ENCODE assay signal across 9 cellular contexts in genomic region chr12:132145334-132145733, GRCh38. TPM values are rescaled to one million over a fixed set of nuclear protein-coding genes. Genes with fewer than 3 reads are reported as not detected.
A peak's percentile ranks its signal among the peaks of the same experiment; 100 is the strongest.
DNase-seq lines count a peak whose midpoint lies in the region; ATAC-seq and TF ChIP-seq lines count a peak whose summit lies in the region.
"Had no signal": no experiment of that assay in that cellular context is flagged by ENCODE, and none has a peak within 500 bp of the region (broad histone marks: within the 10 kb centered on the region; RNA-seq: fewer than 3 reads in every experiment).

No MANE protein-coding gene starts in this region.

- H3K9me3 ChIP-seq in left ventricle myocardium inferior (replicated peaks) (no peaks in the 10 kb centered on the region), lung (ENCODE audit: control insufficient read depth in 2 of 2, insufficient read depth in 1 of 2, low read length in 1 of 2) (no peaks in the 10 kb centered on the region), aorta (ENCODE audit: control insufficient read depth, low read length) (no peaks in the 10 kb centered on the region)

- intact Hi-C loops in left ventricle myocardium inferior (cut with micrococcal nuclease), result no loop called here
- intact Hi-C loops in Right ventricle myocardium inferior (cut with DNase I), result no loop called here
- intact Hi-C loops in aorta (cut with DNase I), result loop anchor here in 1 of 2 donors (10.0 kb wide), 1 partner anchor 251 kb away; the partner anchor contains the start of gene ULK1

- 79 to 91% methylated on average over 7 of the region's 7 CpGs for WGBS in lung, 2 donors
- 83 to 84% methylated on average over 7 of the region's 7 CpGs for WGBS in aorta, 2 donors

- CTCF ChIA-PET in GM10248 (lab: Yijun Ruan, JAX), result interaction anchor here (0.7 to 1.7 kb wide), 2 partner anchors 9 kb away, joined by 4 to 11 read pairs; no protein-coding TSS in a partner anchor

- H3K4me1 ChIP-seq in left ventricle myocardium inferior (peaks cover 34% of the 10 kb centered on the region), lung (ENCODE audit: control insufficient read depth in 2 of 2, insufficient read depth in 2 of 2, low read length in 2 of 2) (peaks cover 3 to 19% of the 10 kb centered on the region in 2 donors), aorta (ENCODE audit: control insufficient read depth in 1 of 2, insufficient read depth in 2 of 2, low read length in 2 of 2) (no peaks in the 10 kb centered on the region)

- H3K27me3 ChIP-seq in left ventricle myocardium inferior (ENCODE audit: low read depth) (no peaks in the 10 kb centered on the region), lung (ENCODE audit: control insufficient read depth, insufficient read depth) (no peaks in the 10 kb centered on the region), aorta (ENCODE audit: control insufficient read depth in 1 of 2, insufficient read depth in 2 of 2, low read length in 1 of 2) (no peaks in the 10 kb centered on the region)

- H3K36me3 ChIP-seq in left ventricle myocardium inferior, result peaks cover 34% of the 10 kb centered on the region
- H3K36me3 ChIP-seq in lung (ENCODE audit: control insufficient read depth in 2 of 2, insufficient read depth in 2 of 2, low read length in 2 of 2), result peaks cover 0 to 39% of the 10 kb centered on the region in 2 donors
- no peaks in the 10 kb centered on the region for H3K36me3 ChIP-seq in aorta (ENCODE audit: control insufficient read depth in 1 of 2, insufficient read depth in 2 of 2, low read length in 1 of 2)

- no peak for DNase-seq in left ventricle myocardium inferior
- no peak for DNase-seq in Right ventricle myocardium inferior (ENCODE audit: missing footprints)
- DNase-seq in astrocyte of the cerebellum (ENCODE audit: low read depth), result no peak
- no peak for DNase-seq in lung (ENCODE audit: low spot score)
- DNase-seq in aorta, result peak; percentile 40 to 71
- no peak for DNase-seq in H4 (ENCODE audit: low spot score)
- no peak for DNase-seq in DMS 273 treated with DMSO at 0.1 percent for 48 hours (lab: John Stamatoyannopoulos, UW)
- no peak for DNase-seq in GM10248 (ENCODE audit: extremely low spot score)
- DNase-seq: T1000 had no signal

- in situ Hi-C loops in astrocyte of the cerebellum (cut with HindIII; ENCODE audit: low sequenced_read_pairs), result no loop called here

- POLR2A ChIA-PET in GM10248 (lab: Yijun Ruan, JAX), result interaction anchor here (0.6 kb wide), 1 partner anchor 18 kb away, joined by 4 read pairs; no protein-coding TSS in a partner anchor

- ATAC-seq in Right ventricle myocardium inferior (no peak), lung (ENCODE audit: insufficient read depth, low FRiP score) (no peak), aorta (ENCODE audit: low FRiP score) (no peak)

- peak overlapping the region; percentile 83 for H3K4me3 ChIP-seq in left ventricle myocardium inferior
- H3K4me3 ChIP-seq in astrocyte of the cerebellum (ENCODE audit: low read depth, low read length), result peak overlapping the region; percentile 86
- peak overlapping the region; percentile 97 for H3K4me3 ChIP-seq in lung
- H3K4me3 ChIP-seq in aorta (ENCODE audit: low read length in 2 of 2), result peak overlapping the region in 1 of 2 donors; percentile 82

- H3K27ac ChIP-seq in left ventricle myocardium inferior (replicated peaks), result no peak overlapping the region
- H3K27ac ChIP-seq in lung (ENCODE audit: low read depth in 1 of 2, low read length in 1 of 2), result no peak overlapping the region
- no peak overlapping the region for H3K27ac ChIP-seq in aorta (ENCODE audit: low read depth in 1 of 2, low read length in 2 of 2)

- TF ChIP-seq CTCF in left ventricle myocardium inferior (IDR thresholded peaks at IDR 0.05; ENCODE audit: borderline replicate concordance) (no peak), astrocyte of the cerebellum (IDR thresholded peaks at IDR 0.05; ENCODE audit: low read depth, low read length, missing control alignments) (no peak), lung (IDR thresholded peaks at IDR 0.05; ENCODE audit: control extremely low read depth, extremely low read depth) (no peak), GM10248 (IDR thresholded peaks at IDR 0.05; ENCODE audit: control extremely low read depth, extremely low read depth, low read depth, missing control alignments) (no peak)

RNA-seq across cellular contexts. Expression of gene NOC4L, which starts 1.1 kb away (rescaled TPM):
- total RNA-seq in left ventricle myocardium inferior, result 10.3 TPM
- total RNA-seq in Right ventricle myocardium inferior, result 9.2 TPM
- 10 to 100 TPM in 1 of 2 donors, 1 to 10 TPM in 1; 6.3 to 25.9 TPM for total RNA-seq in lung
- polyA plus RNA-seq in lung, result 10 to 100 TPM; 25.8 to 27.8 TPM
- 10 to 100 TPM; 10.8 to 12.3 TPM for total RNA-seq in aorta
- 10 to 100 TPM in 1 of 2 donors, 1 to 10 TPM in 1; 7.5 to 50.3 TPM for polyA plus RNA-seq in aorta
- total RNA-seq in H4 (2014; rRNA removed; shearing (Covaris generic)), result 10.5 and 13.4 TPM in 2 replicates

RNA-seq across cellular contexts. Expression of gene DDX51, which starts 1.2 kb away (rescaled TPM):
- 9.0 TPM for total RNA-seq in left ventricle myocardium inferior
- total RNA-seq in Right ventricle myocardium inferior, result 10.4 TPM
- total RNA-seq in lung, result 10 to 100 TPM; 15.0 to 18.9 TPM
- 10 to 100 TPM; 15.5 to 25.9 TPM for polyA plus RNA-seq in lung
- total RNA-seq in aorta, result 10 to 100 TPM; 14.3 to 14.9 TPM
- 10 to 100 TPM in 1 of 2 donors, 1 to 10 TPM in 1; 3.3 to 32.4 TPM for polyA plus RNA-seq in aorta
- 3.9 and 4.2 TPM in 2 replicates for total RNA-seq in H4 (2014; rRNA removed; shearing (Covaris generic))

Comparison
In these comparisons a context has a peak if more than half of its experiments do, and no peak if none do; other contexts are left out.
1. DNase-seq: peak in aorta (2 of 2); none in left ventricle myocardium inferior (single experiment), Right ventricle myocardium inferior (single experiment), astrocyte of the cerebellum (single experiment), lung (single experiment), H4 (single experiment), DMS 273 treated with DMSO at 0.1 percent for 48 hours (single experiment) and GM10248 (single experiment).